In the genomic region with DNA sequence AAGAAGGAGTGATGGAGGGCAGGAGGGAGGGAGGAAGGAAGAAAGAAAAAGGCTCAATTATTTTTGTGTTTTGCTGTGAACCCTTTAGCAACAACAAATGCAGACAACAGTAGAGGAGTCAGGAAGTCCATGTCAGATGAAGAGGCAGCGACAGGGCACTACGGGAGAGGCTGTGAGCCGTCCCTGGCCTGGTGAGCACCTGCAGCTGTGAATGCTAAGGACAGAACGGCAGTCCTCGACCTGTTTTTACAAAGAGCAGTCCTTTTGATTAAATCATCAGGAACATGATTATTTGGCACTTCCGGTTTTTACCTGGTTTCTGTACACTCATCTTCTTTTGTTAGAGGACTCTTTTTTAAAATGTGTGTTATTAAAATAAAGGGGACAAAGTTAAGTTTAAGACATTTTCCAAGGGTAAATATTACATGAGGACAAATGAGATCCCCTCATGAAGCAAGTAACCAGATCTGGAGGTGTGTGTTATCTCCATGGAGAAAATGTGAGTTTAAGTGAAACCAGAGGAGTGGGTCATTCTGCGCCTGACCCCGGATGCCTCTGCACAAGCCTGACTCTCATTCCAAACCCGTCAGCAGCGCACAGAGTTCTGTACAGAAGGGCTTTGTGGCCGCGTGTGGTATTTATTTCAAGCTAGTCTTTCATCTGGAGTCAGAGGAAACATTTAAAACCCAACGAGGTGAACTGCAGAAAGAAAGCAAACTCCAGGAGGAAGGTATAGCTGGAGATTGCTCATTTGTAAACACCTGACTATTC, we compare ENCODE assay signal across 16 cellular contexts.
DNase-seq lines count a peak whose midpoint lies in the region; ATAC-seq and TF ChIP-seq lines count a peak whose summit lies in the region.
"Had no signal": no experiment of that assay in that cellular context is flagged by ENCODE, and none has a peak within 500 bp of the region (broad histone marks: within the 10 kb centered on the region; RNA-seq: fewer than 3 reads in every experiment).

No MANE protein-coding gene starts in this region.

- H3K27ac Mint-ChIP-seq in brain (peak overlapping the region in 3 of 5 experiments; percentile 51 to 68 (median 67)), neural crest cell (ENCODE audit: unreplicated experiment) (peak overlapping the region; percentile 91)
- H3K27ac Mint-ChIP-seq: activated B cell treated with CpG ODN at 0.5 μM for 24 hours; activated naive CD8-positive, alpha-beta T cell treated with anti-CD3 and anti-CD28 coated beads, Interleukin-2, amount 50 U/mL, for 24 hours; T-cell had no signal

- H3K4me1 ChIP-seq in sigmoid colon = no peaks in the 10 kb centered on the region

- H3K4me3 Mint-ChIP-seq in brain (peak overlapping the region in 1 of 5 experiments; percentile 41), neural crest cell (peak overlapping the region; percentile 25)
- H3K4me3 Mint-ChIP-seq: activated B cell treated with CpG ODN at 0.5 μM for 24 hours; activated naive CD8-positive, alpha-beta T cell treated with anti-CD3 and anti-CD28 coated beads, Interleukin-2, amount 50 U/mL, for 24 hours; T-cell had no signal

- no peak for TF ChIP-seq CTCF in brain (conservative IDR thresholded peaks at IDR 0.05)
- no peak for TF ChIP-seq CTCF in neural crest cell (conservative IDR thresholded peaks at IDR 0.05)
- no peak for TF ChIP-seq CTCF in sigmoid colon (IDR thresholded peaks at IDR 0.05)

- H3K36me3 ChIP-seq in sigmoid colon = no peaks in the 10 kb centered on the region
- H3K36me3 ChIP-seq: pancreas had no signal

- H3K9me3 Mint-ChIP-seq in brain (peaks cover 0 to 8% (median 0%) of the 10 kb centered on the region in 5 experiments), neural crest cell (peaks cover 7% of the 10 kb centered on the region)
- H3K9me3 Mint-ChIP-seq: activated B cell treated with CpG ODN at 0.5 μM for 24 hours had no signal

- peaks cover 44% of the 10 kb centered on the region for H3K4me1 Mint-ChIP-seq in brain
- peaks cover 73% of the 10 kb centered on the region for H3K4me1 Mint-ChIP-seq in neural crest cell
- H3K4me1 Mint-ChIP-seq: activated B cell treated with CpG ODN at 0.5 μM for 24 hours; activated naive CD8-positive, alpha-beta T cell treated with anti-CD3 and anti-CD28 coated beads, Interleukin-2, amount 50 U/mL, for 24 hours; T-cell had no signal

- H3K27me3 Mint-ChIP-seq in brain = no peaks in the 10 kb centered on the region
- no peaks in the 10 kb centered on the region for H3K27me3 Mint-ChIP-seq in neural crest cell (ENCODE audit: low read depth)
- H3K27me3 Mint-ChIP-seq: activated B cell treated with CpG ODN at 0.5 μM for 24 hours had no signal

- no peaks in the 10 kb centered on the region for H3K27me3 ChIP-seq in sigmoid colon
- H3K27me3 ChIP-seq: pancreas had no signal

- intact Hi-C loops in sigmoid colon (cut with DNase I) = no loop called here

- TF ChIP-seq EP300 in sigmoid colon (IDR thresholded peaks at IDR 0.05) = no peak

- ATAC-seq in GM19351 (IDR thresholded peaks at IDR 0.05; ENCODE audit: unreplicated experiment) = no peak
- no peak for ATAC-seq in GM21381 (IDR thresholded peaks at IDR 0.05; ENCODE audit: unreplicated experiment)
- ATAC-seq: activated naive CD8-positive, alpha-beta T cell treated with anti-CD3 and anti-CD28 coated beads, Interleukin-2, amount 50 U/mL, for 24 hours; pancreas; T-cell had no signal

- DNase-seq in DMS53 (lab: John Stamatoyannopoulos, UW) = peak; percentile 81
- DNase-seq in NCI-H2107 treated with DMSO at 0.1 percent for 48 hours (lab: John Stamatoyannopoulos, UW; ENCODE audit: unreplicated experiment) = peak; percentile 14
- DNase-seq in neural crest cell (ENCODE audit: low read depth, low spot score) = peak; percentile 40
- DNase-seq in sigmoid colon = no peak
- DNase-seq in activated CD8-positive, alpha-beta memory T cell treated with anti-CD3 and anti-CD28 coated beads for 24 hours = no peak
- DNase-seq: activated B cell treated with CpG ODN at 0.5 μM for 24 hours; activated naive CD8-positive, alpha-beta T cell treated with anti-CD3 and anti-CD28 coated beads, Interleukin-2, amount 50 U/mL, for 24 hours; cortex of kidney; mammary epithelial cell; NCI-H187 treated with DMSO at 0.1 percent for 48 hours; OCI-M1; pancreas; T-cell had no signal

- H3K4me3 ChIP-seq in sigmoid colon = no peak overlapping the region
- H3K4me3 ChIP-seq: pancreas had no signal

- 64 to 73% methylated on average over 13 of the region's 13 CpGs for WGBS in sigmoid colon, 2 donors

- no peak for TF ChIP-seq POLR2A in sigmoid colon (IDR thresholded peaks at IDR 0.05)

- no peak overlapping the region for H3K27ac ChIP-seq in sigmoid colon

- H3K9me3 ChIP-seq in sigmoid colon = no peaks in the 10 kb centered on the region
- H3K9me3 ChIP-seq: pancreas had no signal

- H3K36me3 Mint-ChIP-seq in brain (no peaks in the 10 kb centered on the region), neural crest cell (ENCODE audit: low read depth) (no peaks in the 10 kb centered on the region)
- H3K36me3 Mint-ChIP-seq: T-cell had no signal

Comparison
In these comparisons a context has a peak if more than half of its experiments do, and no peak if none do; other contexts are left out.
1. DNase-seq: peak in DMS53 (single experiment), NCI-H2107 treated with DMSO at 0.1 percent for 48 hours (single experiment) and neural crest cell (single experiment); none in sigmoid colon (single experiment) and activated CD8-positive, alpha-beta memory T cell treated with anti-CD3 and anti-CD28 coated beads for 24 hours (single experiment).